Comparison of ENCODE assay signal across 8 cellular contexts in the genomic region with DNA sequence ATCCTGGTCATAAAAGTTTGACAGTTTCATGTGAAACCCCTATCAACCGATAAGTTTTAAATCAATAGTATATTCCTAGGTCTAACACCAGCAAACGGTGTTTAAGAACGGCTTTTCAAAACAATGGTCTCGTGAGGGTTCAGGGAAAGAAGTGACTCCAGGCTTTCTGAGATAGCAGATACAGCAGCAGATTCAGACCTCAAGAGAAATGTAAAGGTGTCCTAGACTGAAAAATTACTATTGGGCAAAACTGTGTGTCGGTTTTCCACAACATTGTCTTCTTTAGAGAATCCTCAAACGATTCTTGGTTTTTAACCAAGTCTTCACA. TPM values are rescaled to one million over a fixed set of nuclear protein-coding genes. Genes with fewer than 3 reads are reported as not detected.
DNase-seq lines count a peak whose midpoint lies in the region; ATAC-seq and TF ChIP-seq lines count a peak whose summit lies in the region.

No MANE protein-coding gene starts in this region.

- no peak for DNase-seq in stimulated activated naive CD8-positive, alpha-beta T cell treated with anti-CD3 and anti-CD28 coated beads, Interleukin-15, Interleukin-2, amounts not matched to agents 100 U/mL and 50 U/mL, for 24 hours
- no peak for DNase-seq in activated naive CD8-positive, alpha-beta T cell treated with anti-CD3 and anti-CD28 coated beads for 36 hours
- DNase-seq in inferior parietal cortex (ENCODE audit: extremely low spot score) (peak; percentile 27), testis (no peak), NCI-H1436 treated with DMSO at 0.1 percent for 48 hours (lab: John Stamatoyannopoulos, UW) (no peak)

- TF ChIP-seq POLR2A in testis (IDR thresholded peaks at IDR 0.05), result no peak

- no peaks in the 10 kb centered on the region for H3K9me3 Mint-ChIP-seq in stimulated activated naive CD8-positive, alpha-beta T cell treated with anti-CD3 and anti-CD28 coated beads, Interleukin-15, Interleukin-2, amounts not matched to agents 100 ng/mL and 50 ng/mL, for 24 hours
- H3K9me3 Mint-ChIP-seq in activated naive CD8-positive, alpha-beta T cell treated with anti-CD3 and anti-CD28 coated beads for 36 hours, result peaks cover 1% of the 10 kb centered on the region

- no peaks in the 10 kb centered on the region for H3K36me3 ChIP-seq in testis (ENCODE audit: low read depth, missing control alignments)

- no peaks in the 10 kb centered on the region for H3K27me3 ChIP-seq in testis

- peak overlapping the region; percentile 90 to 98 for H3K27ac ChIP-seq in testis

- H3K27me3 Mint-ChIP-seq in stimulated activated naive CD8-positive, alpha-beta T cell treated with anti-CD3 and anti-CD28 coated beads, Interleukin-15, Interleukin-2, amounts not matched to agents 100 ng/mL and 50 ng/mL, for 24 hours, result no peaks in the 10 kb centered on the region
- no peaks in the 10 kb centered on the region for H3K27me3 Mint-ChIP-seq in activated naive CD8-positive, alpha-beta T cell treated with anti-CD3 and anti-CD28 coated beads for 36 hours

- 1 to 3% methylated on average over 6 of the region's 6 CpGs for WGBS in testis, 2 donors

- peak overlapping the region; percentile 97 for H3K27ac Mint-ChIP-seq in stimulated activated naive CD8-positive, alpha-beta T cell treated with anti-CD3 and anti-CD28 coated beads, Interleukin-15, Interleukin-2, amounts not matched to agents 100 ng/mL and 50 ng/mL, for 24 hours
- peak overlapping the region; percentile 99 for H3K27ac Mint-ChIP-seq in activated naive CD8-positive, alpha-beta T cell treated with anti-CD3 and anti-CD28 coated beads for 36 hours

- H3K36me3 Mint-ChIP-seq in stimulated activated naive CD8-positive, alpha-beta T cell treated with anti-CD3 and anti-CD28 coated beads, Interleukin-15, Interleukin-2, amounts not matched to agents 100 ng/mL and 50 ng/mL, for 24 hours (ENCODE audit: low read depth), result peaks cover 26% of the 10 kb centered on the region
- H3K36me3 Mint-ChIP-seq in activated naive CD8-positive, alpha-beta T cell treated with anti-CD3 and anti-CD28 coated beads for 36 hours, result peaks cover 32% of the 10 kb centered on the region

- intact Hi-C loops in testis (cut with DNase I; ENCODE audit: low total_unique reads), result no loop called here

- peak overlapping the region; percentile 94 for H3K4me3 Mint-ChIP-seq in stimulated activated naive CD8-positive, alpha-beta T cell treated with anti-CD3 and anti-CD28 coated beads, Interleukin-15, Interleukin-2, amounts not matched to agents 100 ng/mL and 50 ng/mL, for 24 hours
- peak overlapping the region; percentile 98 for H3K4me3 Mint-ChIP-seq in activated naive CD8-positive, alpha-beta T cell treated with anti-CD3 and anti-CD28 coated beads for 36 hours

- peak overlapping the region; percentile 94 to 97 for H3K4me3 ChIP-seq in testis

- peaks cover 47% of the 10 kb centered on the region for H3K4me1 ChIP-seq in testis

- H3K9me3 ChIP-seq in testis, result no peaks in the 10 kb centered on the region

- no peak for ATAC-seq in stimulated activated naive CD8-positive, alpha-beta T cell treated with anti-CD3 and anti-CD28 coated beads, Interleukin-15, Interleukin-2, amounts not matched to agents 100 U/mL and 50 U/mL, for 24 hours
- no peak for ATAC-seq in GM21723 (IDR thresholded peaks at IDR 0.05; ENCODE audit: unreplicated experiment)
- ATAC-seq in HG03025 (IDR thresholded peaks at IDR 0.05; ENCODE audit: low FRiP score, unreplicated experiment), result no peak

- peaks cover 65% of the 10 kb centered on the region for H3K4me1 Mint-ChIP-seq in stimulated activated naive CD8-positive, alpha-beta T cell treated with anti-CD3 and anti-CD28 coated beads, Interleukin-15, Interleukin-2, amounts not matched to agents 100 ng/mL and 50 ng/mL, for 24 hours (ENCODE audit: low read depth)
- H3K4me1 Mint-ChIP-seq in activated naive CD8-positive, alpha-beta T cell treated with anti-CD3 and anti-CD28 coated beads for 36 hours, result peaks cover 57% of the 10 kb centered on the region

- TF ChIP-seq CTCF in testis (IDR thresholded peaks at IDR 0.05), result no peak

RNA-seq across cellular contexts. Expression of a gene that starts 1.3 kb away (rescaled TPM):
- 10 to 100 TPM; 33.7 to 35.9 TPM for total RNA-seq in activated naive CD8-positive, alpha-beta T cell treated with anti-CD3 and anti-CD28 coated beads for 36 hours
- 10 to 100 TPM; 76.7 to 95.2 TPM for total RNA-seq in testis
- 37.1 TPM for polyA plus RNA-seq in testis (ENCODE audit: insufficient read depth, low read depth, low replicate concordance)
